In genomic region chr13:51966186-51966585, GRCh38 we compare ENCODE assay signal across 32 cellular contexts.
"Had no signal": no experiment of that assay in that cellular context is flagged by ENCODE, and none has a peak within 500 bp of the region (broad histone marks: within the 10 kb centered on the region; RNA-seq: fewer than 3 reads in every experiment).

No MANE protein-coding gene starts in this region.

- H3K36me3 ChIP-seq: cardiac muscle cell had no signal

- H3K4me3 ChIP-seq: ascending aorta, cardiac muscle cell had no signal

- H3K27me3 ChIP-seq: ascending aorta, cardiac muscle cell had no signal

- H3K27me3 Mint-ChIP-seq: activated B cell treated with CpG ODN at 0.5 μM for 24 hours; activated CD4-positive, alpha-beta memory T cell treated with anti-CD3 and anti-CD28 coated beads for 36 hours; activated CD8-positive, alpha-beta T cell treated with anti-CD3 and anti-CD28 coated beads for 36 hours; activated naive CD4-positive, alpha-beta T cell treated with anti-CD3 and anti-CD28 coated beads, Interleukin-2, amount 50 U/mL, for 24 hours; activated naive CD8-positive, alpha-beta T cell; activated naive CD8-positive, alpha-beta T cell treated with anti-CD3 and anti-CD28 coated beads, Interleukin-2, amount 50 U/mL, for 24 hours; brain had no signal

- H3K27ac Mint-ChIP-seq: activated B cell treated with CpG ODN at 0.5 μM for 24 hours; activated CD4-positive, alpha-beta memory T cell treated with anti-CD3 and anti-CD28 coated beads for 36 hours; activated CD4-positive, alpha-beta T cell treated with anti-CD3 and anti-CD28 coated beads, Interleukin-2, amount 10 ng/mL, durations not matched to agents 24 days and 14 days; activated CD8-positive, alpha-beta T cell treated with anti-CD3 and anti-CD28 coated beads for 36 hours; activated naive CD4-positive, alpha-beta T cell treated with anti-CD3 and anti-CD28 coated beads, Interleukin-2, amount 10 ng/mL, durations not matched to agents 7 days and 5 days; activated naive CD4-positive, alpha-beta T cell treated with anti-CD3 and anti-CD28 coated beads, Interleukin-2, amount 50 U/mL, for 24 hours; activated naive CD8-positive, alpha-beta T cell; activated naive CD8-positive, alpha-beta T cell treated with anti-CD3 and anti-CD28 coated beads, Interleukin-2, amount 10 ng/mL, durations not matched to agents 7 days and 5 days; activated naive CD8-positive, alpha-beta T cell treated with anti-CD3 and anti-CD28 coated beads, Interleukin-2, amount 50 U/mL, for 24 hours; activated T-cell treated with anti-CD3 and anti-CD28 coated beads, Interleukin-2, amount 50 U/mL, for 72 hours; activated T-helper 1 cell treated with anti-CD3 and anti-CD28 coated beads, Interleukin-12 subunit alpha, Interleukin-12 subunit beta, Interleukin-2, Interleukin-4 antibody, amounts not matched to agents 30 ng/mL and 10 ng/mL and 1 ng/mL, durations not matched to agents 14 hours and 24 hours and 36 hours; activated T-helper 2 cell treated with anti-CD3 and anti-CD28 coated beads, Interferon-gamma antibody, Interleukin-2, Interleukin-4, amounts not matched to agents 10 μg/mL and 5 μg/mL and 100 μg/mL, durations not matched to agents 14 hours and 24 hours and 36 hours; brain; T-helper 1 cell treated with Interleukin-12 subunit alpha and Interleukin-12 subunit beta and Interleukin-4 antibody, amounts not matched to agents 30 μg/mL and 1 μg/mL, for 36 hours had no signal

- DNase-seq: activated B cell treated with CpG ODN at 0.5 μM for 24 hours; activated CD4-positive, alpha-beta memory T cell treated with anti-CD3 and anti-CD28 coated beads for 36 hours; activated CD4-positive, alpha-beta T cell treated with anti-CD3 and anti-CD28 coated beads for 4 hours; activated CD4-positive, alpha-beta T cell treated with anti-CD3 and anti-CD28 coated beads, Interleukin-2, amount 10 ng/mL, durations not matched to agents 24 days and 14 days; activated CD4-positive, alpha-beta T cell treated with anti-CD3 and anti-CD28 coated beads, Interleukin-2, amount 50 U/mL, for 1 hour; activated CD4-positive, alpha-beta T cell treated with anti-CD3 and anti-CD28 coated beads, Interleukin-2, amount 50 U/mL, for 4 hours; activated CD4-positive, CD25-positive, alpha-beta regulatory T cell treated with anti-CD3 and anti-CD28 coated beads, Interleukin-2, amount 50 U/mL, for 72 hours; activated CD8-positive, alpha-beta memory T cell treated with anti-CD3 and anti-CD28 coated beads, Interleukin-2, amount 50 U/mL, for 4 hours; activated CD8-positive, alpha-beta T cell treated with anti-CD3 and anti-CD28 coated beads for 36 hours; activated effector memory CD4-positive, alpha-beta T cell treated with Interleukin-2 at 50 U/mL for 16 hours; activated gamma-delta T cell; activated naive CD4-positive, alpha-beta T cell treated with Interleukin-2 at 50 U/mL for 16 hours; activated naive CD8-positive, alpha-beta T cell treated with anti-CD3 and anti-CD28 coated beads, Interleukin-2, amount 10 ng/mL, durations not matched to agents 7 days and 5 days; activated naive CD8-positive, alpha-beta T cell treated with anti-CD3 and anti-CD28 coated beads, Interleukin-2, amount 50 U/mL, for 24 hours; activated T-cell treated with anti-CD3 and anti-CD28 coated beads for 4 hours; activated T-cell treated with anti-CD3 and anti-CD28 coated beads, Interleukin-2, amount 50 U/mL, for 1 hour; activated T-cell treated with anti-CD3 and anti-CD28 coated beads, Interleukin-2, amount 50 U/mL, for 4 hours; activated T-cell treated with anti-CD3 and anti-CD28 coated beads, Interleukin-2, amount 50 U/mL, for 72 hours; amygdala; anterior cingulate cortex; central memory CD4-positive, alpha-beta T cell; T-helper 9 cell had no signal

- H3K9me3 ChIP-seq: ascending aorta had no signal

- H3K4me1 Mint-ChIP-seq: activated B cell treated with CpG ODN at 0.5 μM for 24 hours, brain had no signal

- H3K36me3 Mint-ChIP-seq: activated CD4-positive, alpha-beta memory T cell treated with anti-CD3 and anti-CD28 coated beads for 36 hours; activated naive CD4-positive, alpha-beta T cell treated with anti-CD3 and anti-CD28 coated beads, Interleukin-2, amount 10 ng/mL, durations not matched to agents 7 days and 5 days; activated naive CD4-positive, alpha-beta T cell treated with anti-CD3 and anti-CD28 coated beads, Interleukin-2, amount 50 U/mL, for 24 hours; activated naive CD8-positive, alpha-beta T cell; activated naive CD8-positive, alpha-beta T cell treated with anti-CD3 and anti-CD28 coated beads, Interleukin-2, amount 10 ng/mL, durations not matched to agents 7 days and 5 days had no signal

- H3K27ac ChIP-seq: ascending aorta, cardiac muscle cell, VCaP had no signal

- H3K4me1 ChIP-seq: ascending aorta had no signal

- H3K9me3 Mint-ChIP-seq: activated B cell treated with CpG ODN at 0.5 μM for 24 hours; activated CD4-positive, alpha-beta memory T cell treated with anti-CD3 and anti-CD28 coated beads for 36 hours; activated CD4-positive, alpha-beta T cell treated with anti-CD3 and anti-CD28 coated beads, Interleukin-2, amount 10 ng/mL, durations not matched to agents 24 days and 14 days; activated CD8-positive, alpha-beta T cell treated with anti-CD3 and anti-CD28 coated beads for 36 hours; activated naive CD4-positive, alpha-beta T cell treated with anti-CD3 and anti-CD28 coated beads, Interleukin-2, amount 10 ng/mL, durations not matched to agents 7 days and 5 days; activated naive CD4-positive, alpha-beta T cell treated with anti-CD3 and anti-CD28 coated beads, Interleukin-2, amount 50 U/mL, for 24 hours; activated naive CD8-positive, alpha-beta T cell treated with anti-CD3 and anti-CD28 coated beads, Interleukin-2, amount 10 ng/mL, durations not matched to agents 7 days and 5 days; activated naive CD8-positive, alpha-beta T cell treated with anti-CD3 and anti-CD28 coated beads, Interleukin-2, amount 50 U/mL, for 24 hours; activated T-cell treated with anti-CD3 and anti-CD28 coated beads, Interleukin-2, amount 50 U/mL, for 4 hours; activated T-cell treated with anti-CD3 and anti-CD28 coated beads, Interleukin-2, amount 50 U/mL, for 72 hours; activated T-helper 1 cell treated with anti-CD3 and anti-CD28 coated beads, Interleukin-12 subunit alpha, Interleukin-12 subunit beta, Interleukin-2, Interleukin-4 antibody, amounts not matched to agents 30 ng/mL and 10 ng/mL and 1 ng/mL, durations not matched to agents 14 hours and 24 hours and 36 hours; activated T-helper 2 cell treated with anti-CD3 and anti-CD28 coated beads, Interferon-gamma antibody, Interleukin-2, Interleukin-4, amounts not matched to agents 10 μg/mL and 5 μg/mL and 100 μg/mL, durations not matched to agents 14 hours and 24 hours and 36 hours; brain; T-helper 1 cell treated with Interleukin-12 subunit alpha and Interleukin-12 subunit beta and Interleukin-4 antibody, amounts not matched to agents 30 μg/mL and 1 μg/mL, for 36 hours had no signal

- H3K4me3 Mint-ChIP-seq: activated B cell treated with CpG ODN at 0.5 μM for 24 hours; activated CD4-positive, alpha-beta memory T cell treated with anti-CD3 and anti-CD28 coated beads for 36 hours; activated CD4-positive, alpha-beta T cell treated with anti-CD3 and anti-CD28 coated beads, Interleukin-2, amount 10 ng/mL, durations not matched to agents 24 days and 14 days; activated CD8-positive, alpha-beta T cell treated with anti-CD3 and anti-CD28 coated beads for 36 hours; activated naive CD4-positive, alpha-beta T cell treated with anti-CD3 and anti-CD28 coated beads, Interleukin-2, amount 10 ng/mL, durations not matched to agents 7 days and 5 days; activated naive CD4-positive, alpha-beta T cell treated with anti-CD3 and anti-CD28 coated beads, Interleukin-2, amount 50 U/mL, for 24 hours; activated naive CD8-positive, alpha-beta T cell; activated naive CD8-positive, alpha-beta T cell treated with anti-CD3 and anti-CD28 coated beads, Interleukin-2, amount 50 U/mL, for 24 hours; activated T-cell treated with anti-CD3 and anti-CD28 coated beads, Interleukin-2, amount 50 U/mL, for 4 hours; activated T-cell treated with anti-CD3 and anti-CD28 coated beads, Interleukin-2, amount 50 U/mL, for 72 hours; activated T-helper 1 cell treated with anti-CD3 and anti-CD28 coated beads, Interleukin-12 subunit alpha, Interleukin-12 subunit beta, Interleukin-2, Interleukin-4 antibody, amounts not matched to agents 30 ng/mL and 10 ng/mL and 1 ng/mL, durations not matched to agents 14 hours and 24 hours and 36 hours; brain; T-helper 1 cell treated with Interleukin-12 subunit alpha and Interleukin-12 subunit beta and Interleukin-4 antibody, amounts not matched to agents 30 μg/mL and 1 μg/mL, for 36 hours had no signal

- ATAC-seq: activated CD8-positive, alpha-beta T cell treated with anti-CD3 and anti-CD28 coated beads for 36 hours; activated naive CD8-positive, alpha-beta T cell treated with anti-CD3 and anti-CD28 coated beads, Interleukin-2, amount 50 U/mL, for 24 hours; activated T-cell treated with anti-CD3 and anti-CD28 coated beads, Interleukin-2, amount 50 U/mL, for 4 hours; activated T-cell treated with anti-CD3 and anti-CD28 coated beads, Interleukin-2, amount 50 U/mL, for 72 hours had no signal
